ENCODE assay signal across 1 cellular context in genomic region chr2:172433169-172433568, GRCh38.
TF ChIP-seq lines count a peak whose summit lies in the region.

No MANE protein-coding gene starts in this region.

TF ChIP-seq in HEK293T, 16 proteins besides CTCF, POLR2A, EP300 and RAD21:
- TF ChIP-seq SP1 (IDR thresholded peaks at IDR 0.05): no peak
- no peak for TF ChIP-seq LEF1 (IDR thresholded peaks at IDR 0.05; ENCODE audit: borderline replicate concordance)
- TF ChIP-seq NFRKB (IDR thresholded peaks at IDR 0.05): no peak
- no peak for TF ChIP-seq FOXA1 (IDR thresholded peaks at IDR 0.05)
